Comparison of ENCODE assay signal across 1 cellular context in the genomic region with DNA sequence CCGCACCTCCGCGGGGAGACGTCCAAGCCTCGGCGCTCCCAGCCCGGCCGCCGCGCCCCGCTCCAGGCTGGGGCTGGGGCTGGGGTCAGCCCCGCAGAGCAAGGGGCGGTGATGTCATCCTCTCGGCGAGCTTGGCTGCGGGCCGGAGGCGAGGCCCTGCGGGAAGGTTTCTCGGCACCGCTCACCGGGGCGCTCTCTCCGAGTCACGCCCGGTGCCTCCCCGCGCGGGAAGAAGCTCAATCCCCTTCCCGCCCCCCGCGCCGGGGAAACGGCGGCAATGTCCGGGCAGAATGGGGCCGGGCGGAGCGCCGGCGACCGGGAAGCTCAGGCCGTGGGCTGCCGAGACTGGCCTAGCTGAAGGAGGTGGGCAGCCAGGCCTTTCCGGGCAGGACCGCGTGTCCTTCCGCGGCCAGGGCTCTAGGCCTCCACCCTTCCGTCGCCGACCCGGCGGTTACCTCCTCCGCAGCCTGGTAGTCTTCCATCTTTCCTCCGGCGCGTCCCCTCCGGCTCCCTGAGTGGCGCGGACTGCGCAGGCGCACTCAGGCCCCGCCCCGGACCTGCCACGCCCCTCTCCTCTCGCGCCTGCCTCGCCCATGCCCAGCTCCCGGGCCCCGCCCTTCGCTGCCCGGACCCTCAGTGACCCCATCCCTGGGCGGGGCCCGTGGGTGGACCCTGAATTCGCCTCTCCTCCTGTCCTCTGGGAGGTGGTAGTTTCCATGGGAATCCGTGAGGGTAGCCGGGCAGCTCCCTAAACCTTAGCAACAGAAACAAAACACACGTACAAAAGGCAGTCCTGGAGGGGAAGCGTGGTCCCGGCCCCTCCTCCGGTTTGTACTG.
TF ChIP-seq lines count a peak whose summit lies in the region.

TSS of gene DYNLT1 (minus strand) at position 517 of the 837 bp plus-strand sequence. CDS start at position 482, 35 bp downstream.

TF ChIP-seq in HepG2, 621 proteins besides CTCF, POLR2A, EP300 and RAD21 (continued from another document and continues in another):
- TF ChIP-seq, protein P1, sequence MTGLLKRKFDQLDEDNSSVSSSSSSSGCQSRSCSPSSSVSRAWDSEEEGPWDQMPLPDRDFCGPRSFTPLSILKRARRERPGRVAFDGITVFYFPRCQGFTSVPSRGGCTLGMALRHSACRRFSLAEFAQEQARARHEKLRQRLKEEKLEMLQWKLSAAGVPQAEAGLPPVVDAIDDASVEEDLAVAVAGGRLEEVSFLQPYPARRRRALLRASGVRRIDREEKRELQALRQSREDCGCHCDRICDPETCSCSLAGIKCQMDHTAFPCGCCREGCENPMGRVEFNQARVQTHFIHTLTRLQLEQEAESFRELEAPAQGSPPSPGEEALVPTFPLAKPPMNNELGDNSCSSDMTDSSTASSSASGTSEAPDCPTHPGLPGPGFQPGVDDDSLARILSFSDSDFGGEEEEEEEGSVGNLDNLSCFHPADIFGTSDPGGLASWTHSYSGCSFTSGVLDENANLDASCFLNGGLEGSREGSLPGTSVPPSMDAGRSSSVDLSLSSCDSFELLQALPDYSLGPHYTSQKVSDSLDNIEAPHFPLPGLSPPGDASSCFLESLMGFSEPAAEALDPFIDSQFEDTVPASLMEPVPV (CRISPR knock-in tag; IDR thresholded peaks at IDR 0.05): peak; percentile 96
- TF ChIP-seq ZNF557 (CRISPR knock-in tag; IDR thresholded peaks at IDR 0.05) (no peak), FOXO1 (CRISPR knock-in tag; IDR thresholded peaks at IDR 0.05) (peak; percentile 54; the same call in 1 of the 2 replicates), PREB (CRISPR knock-in tag; IDR thresholded peaks at IDR 0.05) (0 out of 2 replicates have a peak, but pooled peaks have one; percentile 48), ZNF652 (CRISPR knock-in tag; IDR thresholded peaks at IDR 0.05; ENCODE audit: borderline replicate concordance, low read depth) (no peak), ZNF333 (CRISPR knock-in tag; IDR thresholded peaks at IDR 0.05; ENCODE audit: borderline replicate concordance) (peak; percentile 75; the same call in 1 of the 2 replicates), DPF2 (CRISPR knock-in tag; IDR thresholded peaks at IDR 0.05; ENCODE audit: borderline replicate concordance, low read depth) (no peak), ZNF136 (CRISPR knock-in tag; IDR thresholded peaks at IDR 0.05; ENCODE audit: low read depth) (peak; percentile 83; the same call in 1 of the 2 replicates), ZNF331 (CRISPR knock-in tag; IDR thresholded peaks at IDR 0.05) (peak; percentile 42; the same call in 1 of the 2 replicates), MIER2 (CRISPR knock-in tag; IDR thresholded peaks at IDR 0.05) (no peak), AKAP8 (CRISPR knock-in tag; IDR thresholded peaks at IDR 0.05) (no peak), ONECUT2 (CRISPR knock-in tag; IDR thresholded peaks at IDR 0.05) (peak; percentile 22; the same call in 1 of the 2 replicates), RBM22 (optimal IDR thresholded peaks at IDR 0.05; ENCODE audit: low read length) (no peak), ETV6 (CRISPR knock-in tag; conservative IDR thresholded peaks at IDR 0.05) (peak; percentile 70), POLR2AphosphoS2 (IDR thresholded peaks at IDR 0.05; ENCODE audit: low read depth, low read length) (no peak), ZNF616 (CRISPR knock-in tag; IDR thresholded peaks at IDR 0.05; ENCODE audit: low read depth) (peak; percentile 82; the same call in 1 of the 2 replicates), FIP1L1 (IDR thresholded peaks at IDR 0.05; ENCODE audit: borderline replicate concordance, insufficient read depth, low read depth, low read length) (no peak), ERF (CRISPR knock-in tag; IDR thresholded peaks at IDR 0.05) (peak; percentile 78), SIN3B (IDR thresholded peaks at IDR 0.05; ENCODE audit: low read length) (no peak), KLF13 (CRISPR knock-in tag; IDR thresholded peaks at IDR 0.05) (0 out of 2 replicates have a peak, but pooled peaks have one; percentile 43), ZFP37 (CRISPR knock-in tag; IDR thresholded peaks at IDR 0.05; ENCODE audit: borderline replicate concordance) (peak; percentile 27; the same call in 1 of the 2 replicates), THAP7 (CRISPR knock-in tag; IDR thresholded peaks at IDR 0.05) (0 out of 2 replicates have a peak, but pooled peaks have one; percentile 70), DMAP1 (CRISPR knock-in tag; IDR thresholded peaks at IDR 0.05) (no peak; the same call in none of the 2 replicates), ZNF761 (CRISPR knock-in tag; conservative IDR thresholded peaks at IDR 0.05) (peak; percentile 78; the same call in 1 of the 2 replicates), THAP11 (CRISPR knock-in tag; IDR thresholded peaks at IDR 0.05) (peak; percentile 72), THRA (CRISPR knock-in tag; IDR thresholded peaks at IDR 0.05; ENCODE audit: borderline replicate concordance) (peak; percentile 70; the same call in 1 of the 2 replicates), RBAK (CRISPR knock-in tag; IDR thresholded peaks at IDR 0.05) (no peak), ISX (CRISPR knock-in tag; conservative IDR thresholded peaks at IDR 0.05) (no peak; the same call in 1 of the 2 replicates), SUZ12 (IDR thresholded peaks at IDR 0.05; ENCODE audit: low read depth, low read length) (no peak), NFE2L2 (IDR thresholded peaks at IDR 0.05; ENCODE audit: low read length) (no peak), POGZ (CRISPR knock-in tag; IDR thresholded peaks at IDR 0.05) (peak; percentile 49; the same call in 1 of the 2 replicates), PAWR (CRISPR knock-in tag; IDR thresholded peaks at IDR 0.05; ENCODE audit: borderline replicate concordance) (no peak), ZNF256 (CRISPR knock-in tag; conservative IDR thresholded peaks at IDR 0.05) (0 out of 2 replicates have a peak, but pooled peaks have one; percentile 36), ZBTB44 (CRISPR knock-in tag; IDR thresholded peaks at IDR 0.05) (no peak), GATAD1 (CRISPR knock-in tag; IDR thresholded peaks at IDR 0.05) (peak; percentile 61)
- TF ChIP-seq, protein P2, sequence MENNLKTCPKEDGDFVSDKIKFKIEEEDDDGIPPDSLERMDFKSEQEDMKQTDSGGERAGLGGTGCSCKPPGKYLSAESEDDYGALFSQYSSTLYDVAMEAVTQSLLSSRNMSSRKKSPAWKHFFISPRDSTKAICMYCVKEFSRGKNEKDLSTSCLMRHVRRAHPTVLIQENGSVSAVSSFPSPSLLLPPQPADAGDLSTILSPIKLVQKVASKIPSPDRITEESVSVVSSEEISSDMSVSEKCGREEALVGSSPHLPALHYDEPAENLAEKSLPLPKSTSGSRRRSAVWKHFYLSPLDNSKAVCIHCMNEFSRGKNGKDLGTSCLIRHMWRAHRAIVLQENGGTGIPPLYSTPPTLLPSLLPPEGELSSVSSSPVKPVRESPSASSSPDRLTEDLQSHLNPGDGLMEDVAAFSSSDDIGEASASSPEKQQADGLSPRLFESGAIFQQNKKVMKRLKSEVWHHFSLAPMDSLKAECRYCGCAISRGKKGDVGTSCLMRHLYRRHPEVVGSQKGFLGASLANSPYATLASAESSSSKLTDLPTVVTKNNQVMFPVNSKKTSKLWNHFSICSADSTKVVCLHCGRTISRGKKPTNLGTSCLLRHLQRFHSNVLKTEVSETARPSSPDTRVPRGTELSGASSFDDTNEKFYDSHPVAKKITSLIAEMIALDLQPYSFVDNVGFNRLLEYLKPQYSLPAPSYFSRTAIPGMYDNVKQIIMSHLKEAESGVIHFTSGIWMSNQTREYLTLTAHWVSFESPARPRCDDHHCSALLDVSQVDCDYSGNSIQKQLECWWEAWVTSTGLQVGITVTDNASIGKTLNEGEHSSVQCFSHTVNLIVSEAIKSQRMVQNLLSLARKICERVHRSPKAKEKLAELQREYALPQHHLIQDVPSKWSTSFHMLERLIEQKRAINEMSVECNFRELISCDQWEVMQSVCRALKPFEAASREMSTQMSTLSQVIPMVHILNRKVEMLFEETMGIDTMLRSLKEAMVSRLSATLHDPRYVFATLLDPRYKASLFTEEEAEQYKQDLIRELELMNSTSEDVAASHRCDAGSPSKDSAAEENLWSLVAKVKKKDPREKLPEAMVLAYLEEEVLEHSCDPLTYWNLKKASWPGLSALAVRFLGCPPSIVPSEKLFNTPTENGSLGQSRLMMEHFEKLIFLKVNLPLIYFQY (CRISPR knock-in tag; IDR thresholded peaks at IDR 0.05; ENCODE audit: borderline replicate concordance): peak; percentile 42
- TF ChIP-seq, protein P3, sequence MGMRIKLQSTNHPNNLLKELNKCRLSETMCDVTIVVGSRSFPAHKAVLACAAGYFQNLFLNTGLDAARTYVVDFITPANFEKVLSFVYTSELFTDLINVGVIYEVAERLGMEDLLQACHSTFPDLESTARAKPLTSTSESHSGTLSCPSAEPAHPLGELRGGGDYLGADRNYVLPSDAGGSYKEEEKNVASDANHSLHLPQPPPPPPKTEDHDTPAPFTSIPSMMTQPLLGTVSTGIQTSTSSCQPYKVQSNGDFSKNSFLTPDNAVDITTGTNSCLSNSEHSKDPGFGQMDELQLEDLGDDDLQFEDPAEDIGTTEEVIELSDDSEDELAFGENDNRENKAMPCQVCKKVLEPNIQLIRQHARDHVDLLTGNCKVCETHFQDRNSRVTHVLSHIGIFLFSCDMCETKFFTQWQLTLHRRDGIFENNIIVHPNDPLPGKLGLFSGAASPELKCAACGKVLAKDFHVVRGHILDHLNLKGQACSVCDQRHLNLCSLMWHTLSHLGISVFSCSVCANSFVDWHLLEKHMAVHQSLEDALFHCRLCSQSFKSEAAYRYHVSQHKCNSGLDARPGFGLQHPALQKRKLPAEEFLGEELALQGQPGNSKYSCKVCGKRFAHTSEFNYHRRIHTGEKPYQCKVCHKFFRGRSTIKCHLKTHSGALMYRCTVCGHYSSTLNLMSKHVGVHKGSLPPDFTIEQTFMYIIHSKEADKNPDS (CRISPR knock-in tag; IDR thresholded peaks at IDR 0.05): peak; percentile 92; the same call in 1 of the 2 replicates
- TF ChIP-seq, protein P4, sequence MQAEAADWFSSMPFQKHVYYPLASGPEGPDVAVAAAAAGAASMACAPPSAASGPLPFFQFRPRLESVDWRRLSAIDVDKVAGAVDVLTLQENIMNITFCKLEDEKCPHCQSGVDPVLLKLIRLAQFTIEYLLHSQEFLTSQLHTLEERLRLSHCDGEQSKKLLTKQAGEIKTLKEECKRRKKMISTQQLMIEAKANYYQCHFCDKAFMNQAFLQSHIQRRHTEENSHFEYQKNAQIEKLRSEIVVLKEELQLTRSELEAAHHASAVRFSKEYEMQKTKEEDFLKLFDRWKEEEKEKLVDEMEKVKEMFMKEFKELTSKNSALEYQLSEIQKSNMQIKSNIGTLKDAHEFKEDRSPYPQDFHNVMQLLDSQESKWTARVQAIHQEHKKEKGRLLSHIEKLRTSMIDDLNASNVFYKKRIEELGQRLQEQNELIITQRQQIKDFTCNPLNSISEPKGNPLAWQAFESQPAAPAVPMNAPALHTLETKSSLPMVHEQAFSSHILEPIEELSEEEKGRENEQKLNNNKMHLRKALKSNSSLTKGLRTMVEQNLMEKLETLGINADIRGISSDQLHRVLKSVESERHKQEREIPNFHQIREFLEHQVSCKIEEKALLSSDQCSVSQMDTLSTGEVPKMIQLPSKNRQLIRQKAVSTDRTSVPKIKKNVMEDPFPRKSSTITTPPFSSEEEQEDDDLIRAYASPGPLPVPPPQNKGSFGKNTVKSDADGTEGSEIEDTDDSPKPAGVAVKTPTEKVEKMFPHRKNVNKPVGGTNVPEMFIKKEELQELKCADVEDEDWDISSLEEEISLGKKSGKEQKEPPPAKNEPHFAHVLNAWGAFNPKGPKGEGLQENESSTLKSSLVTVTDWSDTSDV (CRISPR knock-in tag; IDR thresholded peaks at IDR 0.05): peak; percentile 89
- TF ChIP-seq, protein P5, sequence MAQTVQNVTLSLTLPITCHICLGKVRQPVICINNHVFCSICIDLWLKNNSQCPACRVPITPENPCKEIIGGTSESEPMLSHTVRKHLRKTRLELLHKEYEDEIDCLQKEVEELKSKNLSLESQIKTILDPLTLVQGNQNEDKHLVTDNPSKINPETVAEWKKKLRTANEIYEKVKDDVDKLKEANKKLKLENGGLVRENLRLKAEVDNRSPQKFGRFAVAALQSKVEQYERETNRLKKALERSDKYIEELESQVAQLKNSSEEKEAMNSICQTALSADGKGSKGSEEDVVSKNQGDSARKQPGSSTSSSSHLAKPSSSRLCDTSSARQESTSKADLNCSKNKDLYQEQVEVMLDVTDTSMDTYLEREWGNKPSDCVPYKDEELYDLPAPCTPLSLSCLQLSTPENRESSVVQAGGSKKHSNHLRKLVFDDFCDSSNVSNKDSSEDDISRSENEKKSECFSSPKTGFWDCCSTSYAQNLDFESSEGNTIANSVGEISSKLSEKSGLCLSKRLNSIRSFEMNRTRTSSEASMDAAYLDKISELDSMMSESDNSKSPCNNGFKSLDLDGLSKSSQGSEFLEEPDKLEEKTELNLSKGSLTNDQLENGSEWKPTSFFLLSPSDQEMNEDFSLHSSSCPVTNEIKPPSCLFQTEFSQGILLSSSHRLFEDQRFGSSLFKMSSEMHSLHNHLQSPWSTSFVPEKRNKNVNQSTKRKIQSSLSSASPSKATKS (CRISPR knock-in tag; IDR thresholded peaks at IDR 0.05): no peak
